28 cellular contexts compared by ENCODE assay signal in genomic region chr7:17844022-17844421, GRCh38.
DNase-seq lines count a peak whose midpoint lies in the region; ATAC-seq, FAIRE-seq and TF ChIP-seq lines count a peak whose summit lies in the region.
"Had no signal": no experiment of that assay in that cellular context is flagged by ENCODE, and none has a peak within 500 bp of the region (broad histone marks: within the 10 kb centered on the region; RNA-seq: fewer than 3 reads in every experiment).

No MANE protein-coding gene starts in this region.

- H3K4me1 Mint-ChIP-seq in natural killer cell (peaks cover 15 to 21% of the 10 kb centered on the region in 2 donors), astrocyte (ENCODE audit: low read depth, unreplicated experiment) (peaks cover 15% of the 10 kb centered on the region), chondrocyte (ENCODE audit: low read depth) (peaks cover 10% of the 10 kb centered on the region)
- H3K4me1 Mint-ChIP-seq in natural killer cell treated with Interleukin-12 subunit alpha and Interleukin-12 subunit beta and Interleukin-15 and Interleukin-18, amount 100 ng/mL, for 72 hours (ENCODE audit: low read depth in 2 of 2) = peaks cover 21 to 36% of the 10 kb centered on the region in 2 donors

- H3K4me3 Mint-ChIP-seq in natural killer cell (no peak overlapping the region), astrocyte (ENCODE audit: unreplicated experiment) (no peak overlapping the region), chondrocyte (ENCODE audit: unreplicated experiment) (no peak overlapping the region)
- no peak overlapping the region for H3K4me3 Mint-ChIP-seq in natural killer cell treated with Interleukin-12 subunit alpha and Interleukin-12 subunit beta and Interleukin-15 and Interleukin-18, amount 100 ng/mL, for 72 hours
- H3K4me3 Mint-ChIP-seq: stimulated activated naive CD8-positive, alpha-beta T cell treated with anti-CD3 and anti-CD28 coated beads, Interleukin-15, Interleukin-2, amounts not matched to agents 100 ng/mL and 50 ng/mL, for 24 hours had no signal

- no peak overlapping the region for H3K27ac ChIP-seq in astrocyte (ENCODE audit: low read depth, low read length)
- H3K27ac ChIP-seq: heart right ventricle, left ventricle myocardium inferior, right atrium auricular region, thoracic aorta had no signal

- H3K27me3 Mint-ChIP-seq in natural killer cell (ENCODE audit: low read depth in 2 of 2) (no peaks in the 10 kb centered on the region), astrocyte (ENCODE audit: low read depth, unreplicated experiment) (no peaks in the 10 kb centered on the region), chondrocyte (ENCODE audit: low read depth) (no peaks in the 10 kb centered on the region)
- H3K27me3 Mint-ChIP-seq in natural killer cell treated with Interleukin-12 subunit alpha and Interleukin-12 subunit beta and Interleukin-15 and Interleukin-18, amount 100 ng/mL, for 72 hours = no peaks in the 10 kb centered on the region
- H3K27me3 Mint-ChIP-seq: stimulated activated naive CD8-positive, alpha-beta T cell treated with anti-CD3 and anti-CD28 coated beads, Interleukin-15, Interleukin-2, amounts not matched to agents 100 ng/mL and 50 ng/mL, for 24 hours had no signal

- no peaks in the 10 kb centered on the region for H3K79me2 ChIP-seq in astrocyte (ENCODE audit: insufficient read depth, low read length)

- no peak overlapping the region for H3K4me3 ChIP-seq in astrocyte (ENCODE audit: insufficient read depth, low read depth, low read length)
- H3K4me3 ChIP-seq: HAP-1, heart right ventricle, left ventricle myocardium inferior, right atrium auricular region, thoracic aorta had no signal

- peaks cover under 1% of the 10 kb centered on the region for H3K4me1 ChIP-seq in astrocyte (ENCODE audit: insufficient read depth, low read length)
- H3K4me1 ChIP-seq: left ventricle myocardium inferior, right atrium auricular region had no signal

- peaks cover 18% of the 10 kb centered on the region for H3K36me3 Mint-ChIP-seq in natural killer cell
- peaks cover 33% of the 10 kb centered on the region for H3K36me3 Mint-ChIP-seq in natural killer cell treated with Interleukin-12 subunit alpha and Interleukin-12 subunit beta and Interleukin-15 and Interleukin-18, amount 100 ng/mL, for 72 hours
- peaks cover 8% of the 10 kb centered on the region for H3K36me3 Mint-ChIP-seq in astrocyte (ENCODE audit: low read depth, unreplicated experiment)
- peaks cover 28% of the 10 kb centered on the region for H3K36me3 Mint-ChIP-seq in chondrocyte (ENCODE audit: low read depth)

- H2AFZ ChIP-seq in astrocyte (ENCODE audit: low read depth, low read length) = no peak overlapping the region

- H3K9me3 Mint-ChIP-seq in natural killer cell (peaks cover 0 to 4% of the 10 kb centered on the region in 2 donors), astrocyte (ENCODE audit: unreplicated experiment) (peaks cover 2% of the 10 kb centered on the region), chondrocyte (ENCODE audit: low read depth) (peaks cover 22% of the 10 kb centered on the region)
- peaks cover 4% of the 10 kb centered on the region for H3K9me3 Mint-ChIP-seq in natural killer cell treated with Interleukin-12 subunit alpha and Interleukin-12 subunit beta and Interleukin-15 and Interleukin-18, amount 100 ng/mL, for 72 hours
- H3K9me3 Mint-ChIP-seq: stimulated activated naive CD8-positive, alpha-beta T cell treated with anti-CD3 and anti-CD28 coated beads, Interleukin-15, Interleukin-2, amounts not matched to agents 100 ng/mL and 50 ng/mL, for 24 hours had no signal

- H3K9ac ChIP-seq in astrocyte (ENCODE audit: low read length) = no peak overlapping the region

- H3K36me3 ChIP-seq in astrocyte (ENCODE audit: insufficient read depth, low read length) = peaks cover 3% of the 10 kb centered on the region
- H3K36me3 ChIP-seq: HAP-1 had no signal

- intact Hi-C loops in natural killer cell (cut with micrococcal nuclease) = no loop called here

- no peaks in the 10 kb centered on the region for H3K27me3 ChIP-seq in astrocyte (ENCODE audit: insufficient read depth, low read length)
- H3K27me3 ChIP-seq: heart right ventricle, right atrium auricular region had no signal

- no peak overlapping the region for H3K4me2 ChIP-seq in astrocyte (ENCODE audit: low read length)

- ATAC-seq in natural killer cell = no peak
- ATAC-seq in natural killer cell treated with Interleukin-12 subunit alpha and Interleukin-12 subunit beta and Interleukin-15 and Interleukin-18, amount 100 ng/mL, for 72 hours = no peak
- peak; percentile 60 for ATAC-seq in HG02885 (IDR thresholded peaks at IDR 0.05; ENCODE audit: poor library complexity, unreplicated experiment)
- ATAC-seq: activated CD4-positive, CD25-positive, alpha-beta regulatory T cell treated with anti-CD3 and anti-CD28 coated beads, Interleukin-2, amount 50 U/mL, for 24 hours; heart right ventricle; HepG2 had no signal

- H3K27ac Mint-ChIP-seq in natural killer cell (peak overlapping the region; percentile 5 to 9), astrocyte (ENCODE audit: unreplicated experiment) (peak overlapping the region; percentile 79), chondrocyte (ENCODE audit: unreplicated experiment) (no peak overlapping the region)
- peak overlapping the region in 1 of 2 donors; percentile 11 for H3K27ac Mint-ChIP-seq in natural killer cell treated with Interleukin-12 subunit alpha and Interleukin-12 subunit beta and Interleukin-15 and Interleukin-18, amount 100 ng/mL, for 72 hours
- H3K27ac Mint-ChIP-seq: stimulated activated naive CD8-positive, alpha-beta T cell treated with anti-CD3 and anti-CD28 coated beads, Interleukin-15, Interleukin-2, amounts not matched to agents 100 ng/mL and 50 ng/mL, for 24 hours had no signal

- no peak for FAIRE-seq in astrocyte (lab: Jason Lieb, UNC)
- FAIRE-seq: HepG2, keratinocyte, TTC549 had no signal

- no peaks in the 10 kb centered on the region for H4K20me1 ChIP-seq in astrocyte (ENCODE audit: insufficient read depth, low read length)

- no peaks in the 10 kb centered on the region for H3K9me3 ChIP-seq in astrocyte (ENCODE audit: insufficient read depth, low read depth, low read length)
- H3K9me3 ChIP-seq: HAP-1, left ventricle myocardium inferior, right atrium auricular region, thoracic aorta had no signal

- TF ChIP-seq CTCF in natural killer cell (IDR thresholded peaks at IDR 0.05) (no peak), astrocyte (IDR thresholded peaks at IDR 0.05; ENCODE audit: insufficient read depth, low read depth, low read length) (no peak), chondrocyte (IDR thresholded peaks at IDR 0.05) (no peak)

- DNase-seq in natural killer cell (no peak), astrocyte (ENCODE audit: low read depth) (no peak), amniotic stem cell (lab: John Stamatoyannopoulos, UW) (no peak), chondrocyte (ENCODE audit: low spot score) (no peak)
- no peak for DNase-seq in natural killer cell treated with Interleukin-12 subunit alpha and Interleukin-12 subunit beta and Interleukin-15 and Interleukin-18, amount 100 ng/mL, for 72 hours (ENCODE audit: low spot score)
- DNase-seq in activated CD4-positive, alpha-beta T cell treated with anti-CD3 and anti-CD28 coated beads, Interleukin-2, amount 50 U/mL, for 4 hours = no peak
- DNase-seq: activated CD4-positive, alpha-beta T cell treated with anti-CD3 and anti-CD28 coated beads, Interleukin-2, amount 50 U/mL, for 48 hours; C1 segment of cervical spinal cord; central memory CD4-positive, alpha-beta T cell; COR-L47; dermis blood vessel endothelial cell; DMS53; heart right ventricle; Karpas-422; left ventricle myocardium inferior; NCI-H446; NCI-H748 treated with DMSO at 0.1 percent for 48 hours; stimulated activated CD4-positive, alpha-beta T cell treated with anti-CD3 and anti-CD28 coated beads, Interleukin-1b, Interleukin-23, amount 100 ng/mL, for 48 hours; T-helper 1 cell had no signal
